ENCODE assay signal across 9 cellular contexts in genomic region chr1:159923203-159924024, GRCh38. TPM values are rescaled to one million over a fixed set of nuclear protein-coding genes. Genes with fewer than 3 reads are reported as not detected.
A peak's percentile ranks its signal among the peaks of the same experiment; 100 is the strongest.
DNase-seq lines count a peak whose midpoint lies in the region; ATAC-seq and TF ChIP-seq lines count a peak whose summit lies in the region.
"Had no signal": no experiment of that assay in that cellular context is flagged by ENCODE, and none has a peak within 500 bp of the region (broad histone marks: within the 10 kb centered on the region; RNA-seq: fewer than 3 reads in every experiment).

No MANE protein-coding gene starts in this region.

- ATAC-seq in GM21447 (IDR thresholded peaks at IDR 0.05; ENCODE audit: unreplicated experiment): peak; percentile 34

- DNase-seq in COR-L47 (lab: John Stamatoyannopoulos, UW): peak; percentile 89
- peak in 71 of 76 experiments; percentile 12 to 84 (median 64) for DNase-seq in HUDEP-2 (lab: John Stamatoyannopoulos, UW; ENCODE audit: unreplicated experiment in 76 of 76)
- peak; percentile 85 for DNase-seq in SIG-M5 treated with dmso at 0.1 percent for 504 hours (lab: John Stamatoyannopoulos, UW; ENCODE audit: unreplicated experiment)
- peak; percentile 86 for DNase-seq in activated naive CD4-positive, alpha-beta T cell treated with Interleukin-2 at 50 U/mL for 16 hours
- DNase-seq in cardiac septum (ENCODE audit: low spot score): peak; percentile 95
- DNase-seq in renal cortical epithelial cell (ENCODE audit: low read depth): peak; percentile 86
- peak in 1 of 2 donors; percentile 93 for DNase-seq in vagina (ENCODE audit: extremely low spot score in 2 of 2)

- peak overlapping the region; percentile 78 to 96 for H3K4me3 ChIP-seq in vagina

- TF ChIP-seq CTCF in vagina (IDR thresholded peaks at IDR 0.05): no peak

- intact Hi-C loops in cardiac septum (cut with DNase I) (loop anchor here (1.0 to 5.0 kb wide), 2 partner anchors 69 to 916 kb away; partner anchors contain the start of gene IFI16), vagina (cut with DNase I) (loop anchor here (10.0 kb wide), 1 partner anchor 171 kb away; the partner anchor contains the start of gene IGSF8)

- peaks cover 0 to 20% of the 10 kb centered on the region in 2 donors for H3K36me3 ChIP-seq in vagina

- H3K4me1 ChIP-seq in vagina: peaks cover 68% of the 10 kb centered on the region

- H3K9me3 ChIP-seq in vagina: no peaks in the 10 kb centered on the region

- no peak for TF ChIP-seq POLR2A in vagina (IDR thresholded peaks at IDR 0.05)

- H3K27ac ChIP-seq in vagina: peak overlapping the region; percentile 96

- H3K27me3 ChIP-seq in vagina: no peaks in the 10 kb centered on the region

RNA-seq across cellular contexts. Expression of gene TAGLN2, which starts 1.9 kb away (rescaled TPM):
- total RNA-seq in cardiac septum: 103 TPM
- total RNA-seq in renal cortical epithelial cell: 526 and 548 TPM in 2 replicates
- 290 TPM for total RNA-seq in vagina

RNA-seq across cellular contexts. Expression of gene IGSF9, which starts 22.0 kb away (rescaled TPM):
- total RNA-seq in cardiac septum: not detected
- not detected in 2 replicates for total RNA-seq in renal cortical epithelial cell
- 5.6 TPM for total RNA-seq in vagina

RNA-seq across cellular contexts. Expression of gene CFAP45, which starts 23.4 kb away (rescaled TPM):
- total RNA-seq in cardiac septum (0.32 TPM), renal cortical epithelial cell (0.25 and 0.69 TPM in 2 replicates), vagina (not detected)

RNA-seq across cellular contexts. Expression of gene SLAMF9, which starts 30.6 kb away (rescaled TPM):
- total RNA-seq in cardiac septum: not detected
- total RNA-seq in renal cortical epithelial cell: not detected in 2 replicates
- not detected for total RNA-seq in vagina
- total RNA-seq: glomerular endothelial cell had no signal
